In genomic region chr10:110700947-110701617, GRCh38 we compare ENCODE assay signal across 1 cellular context.
TF ChIP-seq lines count a peak whose summit lies in the region.

No MANE protein-coding gene starts in this region.

TF ChIP-seq in H1, 55 proteins besides CTCF, POLR2A, EP300 and RAD21:
- TF ChIP-seq JUND (IDR thresholded peaks at IDR 0.05; ENCODE audit: low read length), result no peak
- TF ChIP-seq SP4 (IDR thresholded peaks at IDR 0.05; ENCODE audit: low read length), result no peak
- TF ChIP-seq TAF1 (IDR thresholded peaks at IDR 0.05; ENCODE audit: low read depth, low read length), result no peak
- no peak for TF ChIP-seq TEAD4 (IDR thresholded peaks at IDR 0.05; ENCODE audit: low read depth, low read length)
- no peak for TF ChIP-seq ZNF274 (IDR thresholded peaks at IDR 0.05; ENCODE audit: borderline replicate concordance, extremely low read depth, low read length)
- no peak for TF ChIP-seq EZH2 (IDR thresholded peaks at IDR 0.05; ENCODE audit: low read depth, low read length, severe bottlenecking)
- no peak for TF ChIP-seq HDAC2 (IDR thresholded peaks at IDR 0.05; ENCODE audit: borderline replicate concordance in 1 of 2, low read depth in 2 of 2, low read length in 2 of 2)
- TF ChIP-seq CBX8 (IDR thresholded peaks at IDR 0.05; ENCODE audit: borderline replicate concordance, low read depth, low read length), result no peak
- TF ChIP-seq JUN (IDR thresholded peaks at IDR 0.05; ENCODE audit: low read depth, low read length), result no peak
- no peak for TF ChIP-seq ATF3 (IDR thresholded peaks at IDR 0.05; ENCODE audit: insufficient read depth, low read depth, low read length)
- TF ChIP-seq, protein P1, sequence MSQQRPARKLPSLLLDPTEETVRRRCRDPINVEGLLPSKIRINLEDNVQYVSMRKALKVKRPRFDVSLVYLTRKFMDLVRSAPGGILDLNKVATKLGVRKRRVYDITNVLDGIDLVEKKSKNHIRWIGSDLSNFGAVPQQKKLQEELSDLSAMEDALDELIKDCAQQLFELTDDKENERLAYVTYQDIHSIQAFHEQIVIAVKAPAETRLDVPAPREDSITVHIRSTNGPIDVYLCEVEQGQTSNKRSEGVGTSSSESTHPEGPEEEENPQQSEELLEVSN (IDR thresholded peaks at IDR 0.05), result no peak
- no peak for TF ChIP-seq EGR1 (IDR thresholded peaks at IDR 0.05; ENCODE audit: borderline replicate concordance, low read depth, low read length)
- no peak for TF ChIP-seq PHF8 (conservative IDR thresholded peaks at IDR 0.05; ENCODE audit: low read depth, low read length)
- no peak for TF ChIP-seq SIX5 (IDR thresholded peaks at IDR 0.05; ENCODE audit: low read depth, low read length)
- TF ChIP-seq KDM5A (IDR thresholded peaks at IDR 0.05; ENCODE audit: low read length), result no peak
